ENCODE assay signal across 8 cellular contexts in genomic region chr20:54981181-54981580, GRCh38.
"Had no signal": no experiment of that assay in that cellular context is flagged by ENCODE, and none has a peak within 500 bp of the region (broad histone marks: within the 10 kb centered on the region; RNA-seq: fewer than 3 reads in every experiment).

No MANE protein-coding gene starts in this region.

- DNase-seq: GM23248, GOT3, H7, H9, HCEC 1CT, HFFc6 had no signal

- H3K4me1 Mint-ChIP-seq: GM23338 had no signal

- H3K27ac ChIP-seq: GM23248 had no signal

- H3K9me3 Mint-ChIP-seq: H9 had no signal

- H3K4me1 ChIP-seq: HAP-1 had no signal

- H3K4me3 Mint-ChIP-seq: GM23338, H9, HFFc6 had no signal

- H3K9me3 ChIP-seq: HAP-1 had no signal

- H3K4me3 ChIP-seq: GM23248, GM23338, HAP-1 had no signal

- H3K27ac Mint-ChIP-seq: GM23338, HFFc6 had no signal

- H3K36me3 ChIP-seq: HAP-1 had no signal
